24 cellular contexts compared by ENCODE assay signal in genomic region chr16:58815188-58815888, GRCh38.
DNase-seq lines count a peak whose midpoint lies in the region; ATAC-seq, FAIRE-seq and TF ChIP-seq lines count a peak whose summit lies in the region.
"Had no signal": no experiment of that assay in that cellular context is flagged by ENCODE, and none has a peak within 500 bp of the region (broad histone marks: within the 10 kb centered on the region; RNA-seq: fewer than 3 reads in every experiment).

No MANE protein-coding gene starts in this region.

- peaks cover 4% of the 10 kb centered on the region for H3K27me3 Mint-ChIP-seq in brain

- TF ChIP-seq RAD21 in HepG2 (CRISPR knock-in tag; IDR thresholded peaks at IDR 0.05), result no peak

- H3K79me2 ChIP-seq in HepG2 (ENCODE audit: insufficient read depth, low read length), result no peaks in the 10 kb centered on the region

- in situ Hi-C loops in Caki2 (cut with HindIII; ENCODE audit: low pct_unique_long_range_greater_than_20kb, low sequenced_read_pairs) (no loop called here), HepG2 (cut with HindIII; ENCODE audit: extremely low pct_ligation_motif_present, low pct_unique_long_range_greater_than_20kb) (no loop called here)

- ATAC-seq in HepG2, result peak; percentile 55
- ATAC-seq: activated T-cell treated with anti-CD3 and anti-CD28 coated beads, Interleukin-2, amount 50 U/mL, for 72 hours had no signal

- H4K20me1 ChIP-seq in HepG2 (ENCODE audit: insufficient read depth, low read length), result no peaks in the 10 kb centered on the region
- H4K20me1 ChIP-seq: BLaER1 treated with 17β-estradiol and CSF1 and Interleukin-3, amounts not matched to agents 10 nM and 100 nM had no signal

- H3K9me3 ChIP-seq in HepG2 (ENCODE audit: low read length), result no peaks in the 10 kb centered on the region
- H3K9me3 ChIP-seq: BLaER1 treated with 17β-estradiol and CSF1 and Interleukin-3, amounts not matched to agents 10 nM and 100 nM; ovary; right atrium auricular region; SJSA1; uterus had no signal

- H3K4me1 Mint-ChIP-seq in brain, result peaks cover 16% of the 10 kb centered on the region
- H3K4me1 Mint-ChIP-seq: activated naive CD4-positive, alpha-beta T cell treated with anti-CD3 and anti-CD28 coated beads, Interleukin-2, amount 10 ng/mL, durations not matched to agents 7 days and 5 days had no signal

- no peak overlapping the region for H3K27ac ChIP-seq in HepG2 (ENCODE audit: extremely low read length, insufficient read depth, low read length)
- H3K27ac ChIP-seq: coronary artery, ovary, right atrium auricular region, SJSA1, uterus had no signal

- no peak for FAIRE-seq in HepG2 (lab: Jason Lieb, UNC)
- FAIRE-seq: bronchial epithelial cell had no signal

- POLR2A ChIA-PET in HepG2 (lab: Yijun Ruan, JAX), result no interaction called here

- H3K27me3 ChIP-seq in HepG2 (ENCODE audit: control insufficient read depth in 1 of 2, insufficient read depth in 2 of 2, low read length in 2 of 2), result no peaks in the 10 kb centered on the region
- H3K27me3 ChIP-seq: BLaER1 treated with 17β-estradiol and CSF1 and Interleukin-3, amounts not matched to agents 10 nM and 100 nM; ovary; right atrium auricular region; SJSA1; uterus had no signal

- intact Hi-C loops in HepG2 (cut with micrococcal nuclease; ENCODE audit: unreplicated experiment), result no loop called here

- CTCF ChIA-PET in HepG2 (lab: Yijun Ruan, JAX; ENCODE audit: low intra/inter-chr PET ratio, low total read pairs), result interaction anchor here (1.6 kb wide), 1 partner anchor 1388 kb away, joined by 5 read pairs; no protein-coding TSS in a partner anchor

- BruUV-seq in HepG2 (replicated peaks; lab: Mats Ljungman, UMichigan), result no TSS peak

- TF ChIP-seq POLR2A in HepG2 (IDR thresholded peaks at IDR 0.05; ENCODE audit: insufficient read depth in 1 of 2, low read depth in 2 of 2, low read length in 2 of 2), result no peak

- peak overlapping the region in 1 of 5 experiments; percentile 72 for H3K27ac Mint-ChIP-seq in brain
- H3K27ac Mint-ChIP-seq: activated naive CD4-positive, alpha-beta T cell treated with anti-CD3 and anti-CD28 coated beads, Interleukin-2, amount 10 ng/mL, durations not matched to agents 7 days and 5 days; activated T-cell treated with anti-CD3 and anti-CD28 coated beads, Interleukin-2, amount 50 U/mL, for 72 hours; IgD-negative memory B cell; T-helper 1 cell treated with Interleukin-12 subunit alpha and Interleukin-12 subunit beta and Interleukin-4 antibody, amounts not matched to agents 30 μg/mL and 1 μg/mL, for 36 hours had no signal

- TF ChIP-seq EP300 in HepG2 (IDR thresholded peaks at IDR 0.05; ENCODE audit: low read depth in 2 of 2, low read length in 2 of 2), result no peak
- TF ChIP-seq EP300 in HepG2 (CRISPR knock-in tag; IDR thresholded peaks at IDR 0.05; ENCODE audit: borderline replicate concordance), result no peak

- DNase-seq in Caki2 (ENCODE audit: low read depth) (peak; percentile 14), HPDE6-E6E7 (ENCODE audit: extremely low spot score) (peak; percentile 15), HepG2 (ENCODE audit: low spot score) (no peak), NCI-H345 treated with DMSO at 0.1 percent for 48 hours (lab: John Stamatoyannopoulos, UW; ENCODE audit: unreplicated experiment) (no peak), HuH-7 (ENCODE audit: low spot score) (no peak), NCI-H1694 (lab: John Stamatoyannopoulos, UW) (no peak), NCI-H1436 (lab: John Stamatoyannopoulos, UW) (no peak)
- DNase-seq: activated CD4-positive, alpha-beta T cell treated with anti-CD3 and anti-CD28 coated beads for 4 hours; activated naive CD4-positive, alpha-beta T cell treated with anti-CD3 and anti-CD28 coated beads, Interleukin-2, amount 10 ng/mL, durations not matched to agents 7 days and 5 days; activated T-cell treated with anti-CD3 and anti-CD28 coated beads, Interleukin-2, amount 50 U/mL, for 72 hours; amniotic stem cell; Calu3; mesenchymal stem cell; ovary; stimulated activated CD4-positive, alpha-beta T cell treated with anti-CD3 and anti-CD28 coated beads, Interleukin-4, amount 100 ng/mL, for 4 hours; uterus had no signal

- peak overlapping the region in 3 of 5 experiments; percentile 36 to 84 (median 78) for H3K4me3 Mint-ChIP-seq in brain

- H3K9me3 Mint-ChIP-seq in brain, result no peaks in the 10 kb centered on the region
- H3K9me3 Mint-ChIP-seq: activated naive CD4-positive, alpha-beta T cell treated with anti-CD3 and anti-CD28 coated beads, Interleukin-2, amount 10 ng/mL, durations not matched to agents 7 days and 5 days; activated T-cell treated with anti-CD3 and anti-CD28 coated beads, Interleukin-2, amount 50 U/mL, for 72 hours; IgD-negative memory B cell; T-helper 1 cell treated with Interleukin-12 subunit alpha and Interleukin-12 subunit beta and Interleukin-4 antibody, amounts not matched to agents 30 μg/mL and 1 μg/mL, for 36 hours had no signal

- no peak for TF ChIP-seq CTCF in brain (conservative IDR thresholded peaks at IDR 0.05)
- TF ChIP-seq CTCF in HepG2 (CRISPR knock-in tag; IDR thresholded peaks at IDR 0.05), result no peak

- H3K4me1 ChIP-seq in HepG2 (ENCODE audit: insufficient read depth, low read length), result 0 out of 2 replicates have a peak, but pooled peaks cover 4% of the 10 kb centered on the region
- H3K4me1 ChIP-seq: SJSA1, uterus had no signal

- no peak overlapping the region for H3K4me2 ChIP-seq in HepG2 (ENCODE audit: low read depth, low read length)

- H3K4me3 ChIP-seq in HepG2 (replicated peaks in 1 of 3; ENCODE audit: insufficient read depth in 1 of 3, low read depth in 2 of 3, low read length in 3 of 3), result no peak overlapping the region
- H3K4me3 ChIP-seq: ovary, SJSA1, uterus had no signal

- no peaks in the 10 kb centered on the region for H3K36me3 ChIP-seq in HepG2 (replicated peaks in 1 of 2; ENCODE audit: control insufficient read depth in 1 of 2, insufficient read depth in 2 of 2, low read length in 2 of 2)
- H3K36me3 ChIP-seq: BLaER1 treated with 17β-estradiol and CSF1 and Interleukin-3, amounts not matched to agents 10 nM and 100 nM; ovary; right atrium auricular region; SJSA1; uterus had no signal

- no peak overlapping the region for H2AFZ ChIP-seq in HepG2 (ENCODE audit: low read length)

- no peaks in the 10 kb centered on the region for H3K36me3 Mint-ChIP-seq in brain
- H3K36me3 Mint-ChIP-seq: activated naive CD4-positive, alpha-beta T cell treated with anti-CD3 and anti-CD28 coated beads, Interleukin-2, amount 10 ng/mL, durations not matched to agents 7 days and 5 days had no signal

- 42% methylated on average over 7 of the region's 7 CpGs for WGBS in HepG2 (ENCODE audit: low lambda C conversion rate)

- H3K9ac ChIP-seq in HepG2 (ENCODE audit: insufficient read depth, low read depth, low read length), result no peak overlapping the region

TF ChIP-seq in HepG2, 621 proteins besides CTCF, POLR2A, EP300 and RAD21:
- TF ChIP-seq HNF4A (CRISPR knock-in tag; IDR thresholded peaks at IDR 0.05), result peak; percentile 15; the same call in 1 of the 2 replicates
- no peak for TF ChIP-seq DBP (CRISPR knock-in tag; IDR thresholded peaks at IDR 0.05; ENCODE audit: not compliant biosample characterization)

Comparison
In these comparisons a context has a peak if more than half of its experiments do, and no peak if none do; other contexts are left out.
1. DNase-seq: peak in Caki2 (single experiment) and HPDE6-E6E7 (single experiment); none in HepG2 (single experiment), NCI-H345 treated with DMSO at 0.1 percent for 48 hours (single experiment), HuH-7 (single experiment), NCI-H1694 (single experiment) and NCI-H1436 (single experiment).